Comparison of ENCODE assay signal across 11 cellular contexts in genomic region chr3:183260167-183260904, GRCh38. TPM values are rescaled to one million over a fixed set of nuclear protein-coding genes. Genes with fewer than 3 reads are reported as not detected.
DNase-seq lines count a peak whose midpoint lies in the region; ATAC-seq and TF ChIP-seq lines count a peak whose summit lies in the region.
"Had no signal": no experiment of that assay in that cellular context is flagged by ENCODE, and none has a peak within 500 bp of the region (broad histone marks: within the 10 kb centered on the region; RNA-seq: fewer than 3 reads in every experiment).

No MANE protein-coding gene starts in this region.

- H3F3A ChIP-seq in DOHH2 (ENCODE audit: control insufficient read depth, insufficient read depth): no peaks in the 10 kb centered on the region; the same call in 1 of the 2 replicates

- H3K4me1 ChIP-seq in DOHH2 (ENCODE audit: control insufficient read depth, low read length) (peaks cover 22% of the 10 kb centered on the region), RWPE2 (ENCODE audit: insufficient read depth, poor library complexity, severe bottlenecking) (peaks cover 84% of the 10 kb centered on the region)

- H3K36me3 ChIP-seq in DOHH2 (ENCODE audit: control insufficient read depth, low read length) (no peaks in the 10 kb centered on the region), RWPE2 (ENCODE audit: low read depth) (peaks cover 63% of the 10 kb centered on the region)

- H3K9me3 ChIP-seq in DOHH2 (ENCODE audit: control insufficient read depth, insufficient read depth, low read length) (no peaks in the 10 kb centered on the region), RWPE2 (ENCODE audit: severe bottlenecking) (no peaks in the 10 kb centered on the region)

- TF ChIP-seq CTCF in DOHH2 (IDR thresholded peaks at IDR 0.05; ENCODE audit: low read depth, low read length, poor library complexity, severe bottlenecking): no peak
- no peak for TF ChIP-seq CTCF in RWPE2 (IDR thresholded peaks at IDR 0.05; ENCODE audit: poor library complexity, severe bottlenecking)

- no peaks in the 10 kb centered on the region for H4K20me1 ChIP-seq in DOHH2 (ENCODE audit: control insufficient read depth, insufficient read depth, low read depth, low read length)

- peaks cover 5% of the 10 kb centered on the region; the same call in 1 of the 2 replicates for H3K27me3 ChIP-seq in DOHH2 (ENCODE audit: control insufficient read depth, low read length)
- H3K27me3 ChIP-seq in RWPE2 (ENCODE audit: insufficient read depth, poor library complexity, severe bottlenecking): no peaks in the 10 kb centered on the region

- H3K4me3 ChIP-seq in DOHH2 (ENCODE audit: low read length): peak overlapping the region; percentile 48
- H3K4me3 ChIP-seq in RWPE2 (ENCODE audit: severe bottlenecking): no peak overlapping the region

- no peak for ATAC-seq in RWPE2 (ENCODE audit: low read depth)
- no peak for ATAC-seq in GM21529 (IDR thresholded peaks at IDR 0.05; ENCODE audit: unreplicated experiment)
- ATAC-seq in HG02884 (IDR thresholded peaks at IDR 0.05; ENCODE audit: unreplicated experiment): no peak
- ATAC-seq in GM18907 (IDR thresholded peaks at IDR 0.05; ENCODE audit: unreplicated experiment): no peak
- ATAC-seq: stimulated activated naive CD8-positive, alpha-beta T cell treated with anti-CD3 and anti-CD28 coated beads, Interleukin-15, Interleukin-2, amounts not matched to agents 100 U/mL and 50 U/mL, for 24 hours had no signal

- peak overlapping the region; percentile 57 for H3K4me2 ChIP-seq in DOHH2 (ENCODE audit: low read length)

- H3K27ac ChIP-seq in DOHH2 (ENCODE audit: low read depth, low read length) (0 out of 2 replicates have a peak overlapping the region, but pooled peaks have one; percentile 8), RWPE2 (ENCODE audit: poor library complexity, severe bottlenecking) (peak overlapping the region; percentile 93)
- H3K27ac ChIP-seq: C4-2B had no signal

- no peaks in the 10 kb centered on the region for H3K79me2 ChIP-seq in DOHH2 (ENCODE audit: control insufficient read depth, low read length)

- no peaks in the 10 kb centered on the region for H3K9me2 ChIP-seq in DOHH2 (replicated peaks; ENCODE audit: control insufficient read depth, low read length)

- DNase-seq in RWPE2 (ENCODE audit: low spot score) (no peak), globus pallidus (ENCODE audit: low spot score) (peak; percentile 54), renal cortical epithelial cell (ENCODE audit: low read depth) (peak; percentile 90), activated T-cell treated with anti-CD3 and anti-CD28 coated beads for 4 hours (no peak)
- DNase-seq: NCI-H524; stimulated activated naive CD8-positive, alpha-beta T cell treated with anti-CD3 and anti-CD28 coated beads, Interleukin-15, Interleukin-2, amounts not matched to agents 100 U/mL and 50 U/mL, for 24 hours had no signal

RNA-seq across cellular contexts. Expression of gene B3GNT5, which starts 7.3 kb away (rescaled TPM):
- 21.7 and 25.2 TPM in 2 replicates for total RNA-seq in renal cortical epithelial cell

Comparison
In these comparisons a context has a peak if more than half of its experiments do, and no peak if none do; other contexts are left out.
1. DNase-seq: peak in globus pallidus (single experiment) and renal cortical epithelial cell (single experiment); none in RWPE2 (single experiment) and activated T-cell treated with anti-CD3 and anti-CD28 coated beads for 4 hours (single experiment).